8 cellular contexts compared by ENCODE assay signal in genomic region chr4:21790437-21791029, GRCh38.
DNase-seq lines count a peak whose midpoint lies in the region; ATAC-seq, FAIRE-seq and TF ChIP-seq lines count a peak whose summit lies in the region.

No MANE protein-coding gene starts in this region.

- H3K9ac ChIP-seq in neuronal stem cell (ENCODE audit: low read depth, low read length, poor library complexity), result no peak overlapping the region

- no peaks in the 10 kb centered on the region for H3K4me1 Mint-ChIP-seq in CD4-positive, alpha-beta memory T cell
- H3K4me1 Mint-ChIP-seq in activated naive CD4-positive, alpha-beta T cell treated with anti-CD3 and anti-CD28 coated beads, Interleukin-2, amount 10 ng/mL, durations not matched to agents 7 days and 5 days, result no peaks in the 10 kb centered on the region

- H3K36me3 ChIP-seq in left ventricle myocardium inferior (no peaks in the 10 kb centered on the region), vagina (no peaks in the 10 kb centered on the region), neuronal stem cell (replicated peaks in 1 of 2; ENCODE audit: control insufficient read depth in 2 of 2, insufficient read depth in 2 of 2, low read length in 2 of 2) (no peaks in the 10 kb centered on the region)
- no peaks in the 10 kb centered on the region for H3K36me3 ChIP-seq in CD4-positive, alpha-beta memory T cell (ENCODE audit: insufficient read depth, low read length)

- no peak overlapping the region for H3K14ac ChIP-seq in neuronal stem cell (ENCODE audit: low read length)

- peak; percentile 90 for FAIRE-seq in frontal cortex (lab: Jason Lieb, UNC)

- no peak overlapping the region for H2BK120ac ChIP-seq in neuronal stem cell (ENCODE audit: low read depth, low read length)

- no peak overlapping the region for H3K4ac ChIP-seq in neuronal stem cell (ENCODE audit: low read length)

- H4K8ac ChIP-seq in neuronal stem cell (ENCODE audit: low read depth, low read length), result no peak overlapping the region

- no peaks in the 10 kb centered on the region for H3K36me3 Mint-ChIP-seq in CD4-positive, alpha-beta memory T cell
- H3K36me3 Mint-ChIP-seq in activated naive CD4-positive, alpha-beta T cell treated with anti-CD3 and anti-CD28 coated beads, Interleukin-2, amount 10 ng/mL, durations not matched to agents 7 days and 5 days, result no peaks in the 10 kb centered on the region

- intact Hi-C loops in left ventricle myocardium inferior (cut with micrococcal nuclease), result loop anchor here (10.0 kb wide), 1 partner anchor 904 kb away; the partner anchor contains the start of gene GBA3
- intact Hi-C loops in Right ventricle myocardium superior (cut with DNase I), result loop anchor here (5.0 kb wide), 1 partner anchor 597 kb away; no protein-coding TSS in a partner anchor
- intact Hi-C loops in vagina (cut with DNase I), result no loop called here
- intact Hi-C loops in CD4-positive, alpha-beta memory T cell (cut with micrococcal nuclease), result no loop called here

- DNase-seq in left ventricle myocardium inferior (no peak), Right ventricle myocardium superior (no peak), RPMI7951 (ENCODE audit: low read depth) (peak; percentile 23), frontal cortex (ENCODE audit: low spot score in 2 of 2) (no peak), vagina (ENCODE audit: extremely low spot score in 2 of 2) (no peak), neuronal stem cell (ENCODE audit: low spot score) (no peak)
- no peak for DNase-seq in CD4-positive, alpha-beta memory T cell
- no peak for DNase-seq in activated naive CD4-positive, alpha-beta T cell treated with anti-CD3 and anti-CD28 coated beads, Interleukin-2, amount 10 ng/mL, durations not matched to agents 7 days and 5 days

- no peak overlapping the region for H3K23ac ChIP-seq in neuronal stem cell (ENCODE audit: low read depth, low read length, poor library complexity)

- CTCF ChIA-PET in CD4-positive, alpha-beta memory T cell (lab: Charles Lee; ENCODE audit: partially characterized antibody), result interaction anchor here (0.5 to 3.8 kb wide), 3 partner anchors 25 to 1018 kb away, joined by 3 to 29 read pairs (median 3); no protein-coding TSS in a partner anchor
- CTCF ChIA-PET in activated naive CD4-positive, alpha-beta T cell treated with anti-CD3 and anti-CD28 coated beads, Interleukin-2, amount 10 ng/mL, durations not matched to agents 7 days and 5 days (lab: Charles Lee), result interaction anchor here (0.7 to 6.0 kb wide), 7 partner anchors 12 to 904 kb away, joined by 3 to 115 read pairs (median 3); no protein-coding TSS in a partner anchor

- no peak overlapping the region for H4K91ac ChIP-seq in neuronal stem cell (ENCODE audit: low read depth, low read length, poor library complexity)

- H3K27ac ChIP-seq in left ventricle myocardium inferior (replicated peaks) (no peak overlapping the region), vagina (no peak overlapping the region), neuronal stem cell (replicated peaks; ENCODE audit: low read length) (no peak overlapping the region)
- H3K27ac ChIP-seq in CD4-positive, alpha-beta memory T cell (ENCODE audit: low read depth, low read length), result no peak overlapping the region

- H3K9me3 ChIP-seq in left ventricle myocardium inferior (replicated peaks) (no peaks in the 10 kb centered on the region), vagina (no peaks in the 10 kb centered on the region), neuronal stem cell (replicated peaks in 1 of 2; ENCODE audit: control insufficient read depth in 2 of 2, insufficient read depth in 1 of 2, low read depth in 1 of 2, low read length in 2 of 2) (no peaks in the 10 kb centered on the region)
- H3K9me3 ChIP-seq in CD4-positive, alpha-beta memory T cell (ENCODE audit: control insufficient read depth in 1 of 2, low read length in 2 of 2), result no peaks in the 10 kb centered on the region

- TF ChIP-seq CTCF in left ventricle myocardium inferior (IDR thresholded peaks at IDR 0.05; ENCODE audit: borderline replicate concordance), result peak; percentile 56
- TF ChIP-seq CTCF in vagina (IDR thresholded peaks at IDR 0.05), result peak in 2 of 3 experiments; percentile 31 to 53

- H3K18ac ChIP-seq in neuronal stem cell (ENCODE audit: low read length), result no peak overlapping the region

- no peak overlapping the region for H2BK5ac ChIP-seq in neuronal stem cell (ENCODE audit: low read length)

- H2AFZ ChIP-seq in neuronal stem cell (ENCODE audit: low read length), result no peak overlapping the region

- TF ChIP-seq POLR2A in vagina (IDR thresholded peaks at IDR 0.05), result no peak

- H2BK15ac ChIP-seq in neuronal stem cell (ENCODE audit: low read length), result no peak overlapping the region

- H3K4me1 ChIP-seq in left ventricle myocardium inferior (no peaks in the 10 kb centered on the region), vagina (peaks cover 7% of the 10 kb centered on the region), neuronal stem cell (ENCODE audit: control insufficient read depth in 2 of 2, insufficient read depth in 1 of 2, low read depth in 1 of 2, low read length in 2 of 2) (no peaks in the 10 kb centered on the region)
- H3K4me1 ChIP-seq in CD4-positive, alpha-beta memory T cell (ENCODE audit: insufficient read depth, low read length), result no peaks in the 10 kb centered on the region

- no peak overlapping the region for H3K4me3 Mint-ChIP-seq in CD4-positive, alpha-beta memory T cell
- no peak overlapping the region for H3K4me3 Mint-ChIP-seq in activated naive CD4-positive, alpha-beta T cell treated with anti-CD3 and anti-CD28 coated beads, Interleukin-2, amount 10 ng/mL, durations not matched to agents 7 days and 5 days

- no peak for ATAC-seq in Right ventricle myocardium superior (ENCODE audit: poor library complexity)

- H3K79me1 ChIP-seq in neuronal stem cell (ENCODE audit: low read depth, low read length), result no peaks in the 10 kb centered on the region

- no CpG with 5 or more reads among the region's 4 CpGs for WGBS in neuronal stem cell (ENCODE audit: extremely low coverage in 2 of 2, insufficient read length in 2 of 2, insufficient replicate concordance in 1 of 2), 2 donors

- no peak overlapping the region for H3K4me2 ChIP-seq in neuronal stem cell (ENCODE audit: insufficient read depth, low read length, poor library complexity, severe bottlenecking)

- no peaks in the 10 kb centered on the region for H3K27me3 ChIP-seq in left ventricle myocardium inferior (ENCODE audit: low read depth)
- H3K27me3 ChIP-seq in vagina, result no peaks in the 10 kb centered on the region
- no peaks in the 10 kb centered on the region for H3K27me3 ChIP-seq in neuronal stem cell (ENCODE audit: control insufficient read depth in 3 of 3, insufficient read depth in 3 of 3, low read depth in 1 of 3, low read length in 3 of 3)
- H3K27me3 ChIP-seq in CD4-positive, alpha-beta memory T cell (ENCODE audit: insufficient read depth, low read length), result no peaks in the 10 kb centered on the region

- H3K4me3 ChIP-seq in left ventricle myocardium inferior (no peak overlapping the region), vagina (no peak overlapping the region), neuronal stem cell (ENCODE audit: low read length in 2 of 2) (no peak overlapping the region)
- H3K4me3 ChIP-seq in CD4-positive, alpha-beta memory T cell (ENCODE audit: low read length in 2 of 2), result no peak overlapping the region

- H2BK12ac ChIP-seq in neuronal stem cell (ENCODE audit: low read length), result no peak overlapping the region

- no peak overlapping the region for H3K27ac Mint-ChIP-seq in CD4-positive, alpha-beta memory T cell
- H3K27ac Mint-ChIP-seq in activated naive CD4-positive, alpha-beta T cell treated with anti-CD3 and anti-CD28 coated beads, Interleukin-2, amount 10 ng/mL, durations not matched to agents 7 days and 5 days, result no peak overlapping the region

- peaks cover 0 to 5% (median 2%) of the 10 kb centered on the region in 8 donors for H3K9me3 Mint-ChIP-seq in CD4-positive, alpha-beta memory T cell
- H3K9me3 Mint-ChIP-seq in activated naive CD4-positive, alpha-beta T cell treated with anti-CD3 and anti-CD28 coated beads, Interleukin-2, amount 10 ng/mL, durations not matched to agents 7 days and 5 days, result no peaks in the 10 kb centered on the region

- H2AK5ac ChIP-seq in neuronal stem cell (ENCODE audit: low read depth, low read length), result no peak overlapping the region

- no peaks in the 10 kb centered on the region for H3K27me3 Mint-ChIP-seq in CD4-positive, alpha-beta memory T cell
- H3K27me3 Mint-ChIP-seq in activated naive CD4-positive, alpha-beta T cell treated with anti-CD3 and anti-CD28 coated beads, Interleukin-2, amount 10 ng/mL, durations not matched to agents 7 days and 5 days, result no peaks in the 10 kb centered on the region

- POLR2A ChIA-PET in CD4-positive, alpha-beta memory T cell (lab: Charles Lee; ENCODE audit: partially characterized antibody), result no interaction called here

Comparison
In these comparisons a context has a peak if more than half of its experiments do, and no peak if none do; other contexts are left out.
1. intact Hi-C loops: an anchor here in left ventricle myocardium inferior (10.0 kb wide) and Right ventricle myocardium superior (5.0 kb wide); none called in vagina and CD4-positive, alpha-beta memory T cell.